Comparison of ENCODE assay signal across 8 cellular contexts in genomic region chr2:9769171-9770005, GRCh38.
DNase-seq lines count a peak whose midpoint lies in the region; ATAC-seq and TF ChIP-seq lines count a peak whose summit lies in the region.

No MANE protein-coding gene starts in this region.

- H3K4me1 Mint-ChIP-seq in CD4-positive, alpha-beta memory T cell: peaks cover 3 to 23% (median 15%) of the 10 kb centered on the region in 4 donors

- no peaks in the 10 kb centered on the region for H3K9me3 ChIP-seq in CD4-positive, alpha-beta memory T cell (ENCODE audit: control insufficient read depth in 1 of 2, low read length in 2 of 2)

- no peaks in the 10 kb centered on the region for H3K27me3 ChIP-seq in CD4-positive, alpha-beta memory T cell (ENCODE audit: insufficient read depth, low read length)

- no peaks in the 10 kb centered on the region for H3K9me3 Mint-ChIP-seq in CD4-positive, alpha-beta memory T cell

- no peak overlapping the region for H3K4me3 Mint-ChIP-seq in CD4-positive, alpha-beta memory T cell

- DNase-seq in CD4-positive, alpha-beta memory T cell: no peak
- no peak for DNase-seq in RWPE1 (ENCODE audit: low spot score)
- DNase-seq in iPS-NIHi7 (ENCODE audit: extremely low spot score): peak; percentile 88
- DNase-seq in putamen (ENCODE audit: low spot score): no peak
- no peak for DNase-seq in 8988T
- no peak for DNase-seq in GF-D8 (lab: John Stamatoyannopoulos, UW)

- ATAC-seq in GM21529 (IDR thresholded peaks at IDR 0.05; ENCODE audit: unreplicated experiment): peak; percentile 50
- no peak for ATAC-seq in GM21619 (IDR thresholded peaks at IDR 0.05; ENCODE audit: unreplicated experiment)

- H3K27ac Mint-ChIP-seq in CD4-positive, alpha-beta memory T cell: peak overlapping the region in 4 of 7 donors; percentile 7 to 24 (median 22)

- no peak overlapping the region for H3K27ac ChIP-seq in CD4-positive, alpha-beta memory T cell (ENCODE audit: low read depth, low read length)
- peak overlapping the region; percentile 85 for H3K27ac ChIP-seq in RWPE1

- TF ChIP-seq CTCF in RWPE1 (conservative IDR thresholded peaks at IDR 0.05; ENCODE audit: low read depth): no peak

- intact Hi-C loops in CD4-positive, alpha-beta memory T cell (cut with micrococcal nuclease): loop anchor here (1.0 kb wide), 1 partner anchor 13 kb away; no protein-coding TSS in a partner anchor

- H3K36me3 ChIP-seq in CD4-positive, alpha-beta memory T cell (ENCODE audit: insufficient read depth, low read length): no peaks in the 10 kb centered on the region

- peaks cover 20% of the 10 kb centered on the region for H3K4me1 ChIP-seq in CD4-positive, alpha-beta memory T cell (ENCODE audit: insufficient read depth, low read length)

- H3K27me3 Mint-ChIP-seq in CD4-positive, alpha-beta memory T cell: no peaks in the 10 kb centered on the region

- H3K4me3 ChIP-seq in CD4-positive, alpha-beta memory T cell (ENCODE audit: low read length in 2 of 2): no peak overlapping the region

- POLR2A ChIA-PET in CD4-positive, alpha-beta memory T cell (lab: Charles Lee; ENCODE audit: partially characterized antibody): interaction anchor here (0.8 to 3.3 kb wide), 8 partner anchors 10 to 214 kb away, joined by 3 to 15 read pairs (median 8); partner anchors contain the start of genes ADAM17 and YWHAQ
- POLR2A ChIA-PET in RWPE1 (lab: Yijun Ruan, JAX; ENCODE audit: low non-redundant PET): interaction anchor here (0.6 to 0.7 kb wide), 2 partner anchors 16 to 135 kb away, joined by 3 to 4 read pairs; no protein-coding TSS in a partner anchor

- CTCF ChIA-PET in CD4-positive, alpha-beta memory T cell (lab: Charles Lee; ENCODE audit: partially characterized antibody): interaction anchor here (0.6 to 5.5 kb wide), 26 partner anchors 9 to 304 kb away, joined by 3 to 57 read pairs (median 4); partner anchors contain the start of gene YWHAQ
- CTCF ChIA-PET in RWPE1 (lab: Yijun Ruan, JAX): interaction anchor here (0.5 to 2.9 kb wide), 23 partner anchors 8 to 296 kb away, joined by 3 to 23 read pairs (median 4); no protein-coding TSS in a partner anchor

- H3K36me3 Mint-ChIP-seq in CD4-positive, alpha-beta memory T cell: no peaks in the 10 kb centered on the region
